In genomic region chr10:88082806-88083596, GRCh38 we compare ENCODE assay signal across 11 cellular contexts.
DNase-seq lines count a peak whose midpoint lies in the region; ATAC-seq lines count a peak whose summit lies in the region.
"Had no signal": no experiment of that assay in that cellular context is flagged by ENCODE, and none has a peak within 500 bp of the region (broad histone marks: within the 10 kb centered on the region; RNA-seq: fewer than 3 reads in every experiment).

No MANE protein-coding gene starts in this region.

- H3K9me3 Mint-ChIP-seq in immature natural killer cell, result no peaks in the 10 kb centered on the region
- H3K9me3 Mint-ChIP-seq in activated CD8-positive, alpha-beta T cell treated with anti-CD3 and anti-CD28 coated beads, Interleukin-2, amount 10 ng/mL, durations not matched to agents 7 days and 5 days (ENCODE audit: insufficient read depth), result no peaks in the 10 kb centered on the region

- peak overlapping the region; percentile 1 to 80 (median 50) for H3K27ac Mint-ChIP-seq in immature natural killer cell
- no peak overlapping the region for H3K27ac Mint-ChIP-seq in activated CD8-positive, alpha-beta T cell treated with anti-CD3 and anti-CD28 coated beads, Interleukin-2, amount 10 ng/mL, durations not matched to agents 7 days and 5 days

- CTCF ChIA-PET in activated CD8-positive, alpha-beta T cell treated with anti-CD3 and anti-CD28 coated beads, Interleukin-2, amount 10 ng/mL, durations not matched to agents 7 days and 5 days (lab: Charles Lee), result interaction anchor here (0.7 to 1.1 kb wide), 2 partner anchors 188 to 218 kb away, joined by 3 read pairs; no protein-coding TSS in a partner anchor

- peak; percentile 66 for ATAC-seq in GM18858 (IDR thresholded peaks at IDR 0.05; ENCODE audit: unreplicated experiment)
- peak; percentile 77 for ATAC-seq in GM21717 (IDR thresholded peaks at IDR 0.05; ENCODE audit: unreplicated experiment)
- peak; percentile 79 for ATAC-seq in HG03460 (IDR thresholded peaks at IDR 0.05; ENCODE audit: unreplicated experiment)
- ATAC-seq in activated CD8-positive, alpha-beta T cell treated with anti-CD3 and anti-CD28 coated beads, Interleukin-2, amount 10 ng/mL, durations not matched to agents 7 days and 5 days, result no peak
- ATAC-seq: left colon had no signal

- peak overlapping the region; percentile 16 to 66 (median 64) for H3K4me3 Mint-ChIP-seq in immature natural killer cell
- no peak overlapping the region for H3K4me3 Mint-ChIP-seq in activated CD8-positive, alpha-beta T cell treated with anti-CD3 and anti-CD28 coated beads, Interleukin-2, amount 10 ng/mL, durations not matched to agents 7 days and 5 days

- DNase-seq in immature natural killer cell (peak; percentile 27 to 41 (median 32)), NCI-H1092 treated with DMSO at 0.1 percent for 48 hours (lab: John Stamatoyannopoulos, UW) (no peak), ecto neural progenitor cell (ENCODE audit: low spot score) (no peak), C1 segment of cervical spinal cord (lab: John Stamatoyannopoulos, UW) (no peak)
- DNase-seq in activated CD8-positive, alpha-beta T cell treated with anti-CD3 and anti-CD28 coated beads, Interleukin-2, amount 10 ng/mL, durations not matched to agents 7 days and 5 days, result no peak
- DNase-seq: effector memory CD4-positive, alpha-beta T cell; left colon; NCI-H226 had no signal

- POLR2A ChIA-PET in activated CD8-positive, alpha-beta T cell treated with anti-CD3 and anti-CD28 coated beads, Interleukin-2, amount 10 ng/mL, durations not matched to agents 7 days and 5 days (lab: Charles Lee), result no interaction called here

- H3K36me3 Mint-ChIP-seq in immature natural killer cell, result peaks cover 0 to 12% (median 0%) of the 10 kb centered on the region in 3 donors
- H3K36me3 Mint-ChIP-seq in activated CD8-positive, alpha-beta T cell treated with anti-CD3 and anti-CD28 coated beads, Interleukin-2, amount 10 ng/mL, durations not matched to agents 7 days and 5 days (ENCODE audit: low read depth), result no peaks in the 10 kb centered on the region

- H3K4me1 Mint-ChIP-seq in immature natural killer cell, result peaks cover 32 to 44% of the 10 kb centered on the region in 2 donors
- H3K4me1 Mint-ChIP-seq in activated CD8-positive, alpha-beta T cell treated with anti-CD3 and anti-CD28 coated beads, Interleukin-2, amount 10 ng/mL, durations not matched to agents 7 days and 5 days (ENCODE audit: low read depth), result peaks cover 10% of the 10 kb centered on the region

- H3K27me3 Mint-ChIP-seq in immature natural killer cell (ENCODE audit: low read depth in 3 of 3), result peaks cover 7 to 11% (median 9%) of the 10 kb centered on the region in 3 donors
- H3K27me3 Mint-ChIP-seq in activated CD8-positive, alpha-beta T cell treated with anti-CD3 and anti-CD28 coated beads, Interleukin-2, amount 10 ng/mL, durations not matched to agents 7 days and 5 days (ENCODE audit: low read depth), result peaks cover 11% of the 10 kb centered on the region

Comparison
In these comparisons a context has a peak if more than half of its experiments do, and no peak if none do; other contexts are left out.
1. DNase-seq: peak in immature natural killer cell (3 of 3); none in NCI-H1092 treated with DMSO at 0.1 percent for 48 hours (single experiment), ecto neural progenitor cell (single experiment), activated CD8-positive, alpha-beta T cell treated with anti-CD3 and anti-CD28 coated beads, Interleukin-2, amount 10 ng/mL, durations not matched to agents 7 days and 5 days (single experiment) and C1 segment of cervical spinal cord (0 of 14).